Comparison of ENCODE assay signal across 29 cellular contexts in genomic region chr18:42712065-42712464, GRCh38.
"Had no signal": no experiment of that assay in that cellular context is flagged by ENCODE, and none has a peak within 500 bp of the region (broad histone marks: within the 10 kb centered on the region; RNA-seq: fewer than 3 reads in every experiment).

No MANE protein-coding gene starts in this region.

- H3K36me3 ChIP-seq: adrenal gland, WERI-Rb-1 had no signal

- H3K4me3 ChIP-seq: adrenal gland, body of pancreas had no signal

- DNase-seq: activated B cell treated with CpG ODN at 0.5 μM for 24 hours; activated CD4-positive, alpha-beta T cell treated with anti-CD3 and anti-CD28 coated beads for 48 hours; activated CD4-positive, alpha-beta T cell treated with anti-CD3 and anti-CD28 coated beads, Interleukin-2, amount 50 U/mL, for 1 hour; activated CD4-positive, alpha-beta T cell treated with anti-CD3 and anti-CD28 coated beads, Interleukin-2, amount 50 U/mL, for 48 hours; activated CD8-positive, alpha-beta memory T cell treated with anti-CD3 and anti-CD28 coated beads for 24 hours; activated CD8-positive, alpha-beta T cell treated with anti-CD3 and anti-CD28 coated beads for 36 hours; activated effector memory CD4-positive, alpha-beta T cell treated with anti-CD3 and anti-CD28 coated beads, Interleukin-2, amount 50 U/mL, for 16 hours; activated naive CD4-positive, alpha-beta T cell treated with anti-CD3 and anti-CD28 coated beads for 36 hours; activated naive CD8-positive, alpha-beta T cell treated with anti-CD3 and anti-CD28 coated beads for 36 hours; activated naive CD8-positive, alpha-beta T cell treated with anti-CD3 and anti-CD28 coated beads, Interleukin-2, amount 50 U/mL, for 24 hours; activated T-cell treated with anti-CD3 and anti-CD28 coated beads, Interleukin-2, amount 50 U/mL, for 4 hours; adrenal gland; amygdala; aorta; body of pancreas; caudate nucleus; cortex of kidney; dermis blood vessel endothelial cell; effector CD8-positive, alpha-beta T cell; endodermal cell; foreskin fibroblast; head of caudate nucleus; T-helper 17 cell; T1000; WERI-Rb-1 had no signal

- H3K9me3 ChIP-seq: adrenal gland, body of pancreas had no signal

- FAIRE-seq: frontal cortex had no signal

- ATAC-seq: activated CD4-positive, CD25-positive, alpha-beta regulatory T cell treated with anti-CD3 and anti-CD28 coated beads, Interleukin-2, amount 50 U/mL, for 24 hours; activated CD8-positive, alpha-beta T cell treated with anti-CD3 and anti-CD28 coated beads for 36 hours; activated naive CD8-positive, alpha-beta T cell treated with anti-CD3 and anti-CD28 coated beads, Interleukin-2, amount 50 U/mL, for 24 hours; activated T-cell treated with anti-CD3 and anti-CD28 coated beads, Interleukin-2, amount 50 U/mL, for 4 hours; activated T-helper 17 cell treated with anti-CD3 and anti-CD28 coated beads, Interleukin-2, amount 50 U/mL, for 72 hours; body of pancreas; esophagus mucosa; T-helper 17 cell had no signal

- H3K27ac ChIP-seq: adrenal gland, body of pancreas, WERI-Rb-1 had no signal

- H3K4me1 ChIP-seq: adrenal gland, body of pancreas had no signal

- H3K27me3 ChIP-seq: adrenal gland, body of pancreas had no signal
